In genomic region chr16:71426880-71427615, GRCh38 we compare ENCODE assay signal across 2 cellular contexts.
TF ChIP-seq lines count a peak whose summit lies in the region.

No MANE protein-coding gene starts in this region.

TF ChIP-seq in K562, 482 proteins besides CTCF, POLR2A, EP300 and RAD21 (continues in another document):
- TF ChIP-seq, protein P1, sequence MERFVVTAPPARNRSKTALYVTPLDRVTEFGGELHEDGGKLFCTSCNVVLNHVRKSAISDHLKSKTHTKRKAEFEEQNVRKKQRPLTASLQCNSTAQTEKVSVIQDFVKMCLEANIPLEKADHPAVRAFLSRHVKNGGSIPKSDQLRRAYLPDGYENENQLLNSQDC (CRISPR knock-in tag; IDR thresholded peaks at IDR 0.05), result no peak
- TF ChIP-seq CSDE1 (IDR thresholded peaks at IDR 0.05), result no peak
- TF ChIP-seq ZNF444 (CRISPR knock-in tag; IDR thresholded peaks at IDR 0.05), result no peak
- no peak for TF ChIP-seq ILK (tag; IDR thresholded peaks at IDR 0.05; ENCODE audit: borderline replicate concordance, low read depth)
- no peak for TF ChIP-seq TOE1 (IDR thresholded peaks at IDR 0.05; ENCODE audit: borderline replicate concordance)
- no peak for TF ChIP-seq TOE1 (CRISPR knock-in tag; IDR thresholded peaks at IDR 0.05; ENCODE audit: borderline replicate concordance, low read depth)
- TF ChIP-seq MCM2 (IDR thresholded peaks at IDR 0.05; ENCODE audit: low read depth), result no peak
- TF ChIP-seq CREB3L1 (IDR thresholded peaks at IDR 0.05; ENCODE audit: borderline replicate concordance, low read depth), result no peak
- TF ChIP-seq RAD51 (IDR thresholded peaks at IDR 0.05; ENCODE audit: borderline replicate concordance, low read depth), result no peak
- TF ChIP-seq CBFA2T2 (conservative IDR thresholded peaks at IDR 0.05), result no peak
- TF ChIP-seq MTA3 (IDR thresholded peaks at IDR 0.05; ENCODE audit: borderline replicate concordance), result 0 out of 2 replicates have a peak, but pooled peaks have one; percentile 13
- no peak for TF ChIP-seq TSC22D4 (tag; IDR thresholded peaks at IDR 0.05)
- TF ChIP-seq, protein P2, sequence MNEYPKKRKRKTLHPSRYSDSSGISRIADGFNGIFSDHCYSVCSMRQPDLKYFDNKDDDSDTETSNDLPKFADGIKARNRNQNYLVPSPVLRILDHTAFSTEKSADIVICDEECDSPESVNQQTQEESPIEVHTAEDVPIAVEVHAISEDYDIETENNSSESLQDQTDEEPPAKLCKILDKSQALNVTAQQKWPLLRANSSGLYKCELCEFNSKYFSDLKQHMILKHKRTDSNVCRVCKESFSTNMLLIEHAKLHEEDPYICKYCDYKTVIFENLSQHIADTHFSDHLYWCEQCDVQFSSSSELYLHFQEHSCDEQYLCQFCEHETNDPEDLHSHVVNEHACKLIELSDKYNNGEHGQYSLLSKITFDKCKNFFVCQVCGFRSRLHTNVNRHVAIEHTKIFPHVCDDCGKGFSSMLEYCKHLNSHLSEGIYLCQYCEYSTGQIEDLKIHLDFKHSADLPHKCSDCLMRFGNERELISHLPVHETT (CRISPR knock-in tag; conservative IDR thresholded peaks at IDR 0.05 in 1 of 2, IDR thresholded peaks at IDR 0.05 in 1 of 2), result no peak
- TF ChIP-seq SREBF1 (IDR thresholded peaks at IDR 0.05; ENCODE audit: borderline replicate concordance, low read depth, low read length), result no peak
- TF ChIP-seq MBD1 (CRISPR knock-in tag; IDR thresholded peaks at IDR 0.05), result no peak
- TF ChIP-seq RNF2 (IDR thresholded peaks at IDR 0.05), result no peak
- TF ChIP-seq HBP1 (CRISPR knock-in tag; IDR thresholded peaks at IDR 0.05), result no peak
- TF ChIP-seq, protein P3, sequence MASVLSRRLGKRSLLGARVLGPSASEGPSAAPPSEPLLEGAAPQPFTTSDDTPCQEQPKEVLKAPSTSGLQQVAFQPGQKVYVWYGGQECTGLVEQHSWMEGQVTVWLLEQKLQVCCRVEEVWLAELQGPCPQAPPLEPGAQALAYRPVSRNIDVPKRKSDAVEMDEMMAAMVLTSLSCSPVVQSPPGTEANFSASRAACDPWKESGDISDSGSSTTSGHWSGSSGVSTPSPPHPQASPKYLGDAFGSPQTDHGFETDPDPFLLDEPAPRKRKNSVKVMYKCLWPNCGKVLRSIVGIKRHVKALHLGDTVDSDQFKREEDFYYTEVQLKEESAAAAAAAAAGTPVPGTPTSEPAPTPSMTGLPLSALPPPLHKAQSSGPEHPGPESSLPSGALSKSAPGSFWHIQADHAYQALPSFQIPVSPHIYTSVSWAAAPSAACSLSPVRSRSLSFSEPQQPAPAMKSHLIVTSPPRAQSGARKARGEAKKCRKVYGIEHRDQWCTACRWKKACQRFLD (CRISPR knock-in tag; IDR thresholded peaks at IDR 0.05), result no peak
- no peak for TF ChIP-seq ZC3H11A (IDR thresholded peaks at IDR 0.05; ENCODE audit: low read depth, low read length)
- no peak for TF ChIP-seq ZBTB26 (CRISPR knock-in tag; IDR thresholded peaks at IDR 0.05)

TF ChIP-seq in neural cell, 6 proteins besides CTCF, POLR2A, EP300 and RAD21:
- no peak for TF ChIP-seq POLR2AphosphoS5 (IDR thresholded peaks at IDR 0.05)
- no peak for TF ChIP-seq SMC3 (conservative IDR thresholded peaks at IDR 0.05; ENCODE audit: poor library complexity)
